28 cellular contexts compared by ENCODE assay signal in the genomic region with DNA sequence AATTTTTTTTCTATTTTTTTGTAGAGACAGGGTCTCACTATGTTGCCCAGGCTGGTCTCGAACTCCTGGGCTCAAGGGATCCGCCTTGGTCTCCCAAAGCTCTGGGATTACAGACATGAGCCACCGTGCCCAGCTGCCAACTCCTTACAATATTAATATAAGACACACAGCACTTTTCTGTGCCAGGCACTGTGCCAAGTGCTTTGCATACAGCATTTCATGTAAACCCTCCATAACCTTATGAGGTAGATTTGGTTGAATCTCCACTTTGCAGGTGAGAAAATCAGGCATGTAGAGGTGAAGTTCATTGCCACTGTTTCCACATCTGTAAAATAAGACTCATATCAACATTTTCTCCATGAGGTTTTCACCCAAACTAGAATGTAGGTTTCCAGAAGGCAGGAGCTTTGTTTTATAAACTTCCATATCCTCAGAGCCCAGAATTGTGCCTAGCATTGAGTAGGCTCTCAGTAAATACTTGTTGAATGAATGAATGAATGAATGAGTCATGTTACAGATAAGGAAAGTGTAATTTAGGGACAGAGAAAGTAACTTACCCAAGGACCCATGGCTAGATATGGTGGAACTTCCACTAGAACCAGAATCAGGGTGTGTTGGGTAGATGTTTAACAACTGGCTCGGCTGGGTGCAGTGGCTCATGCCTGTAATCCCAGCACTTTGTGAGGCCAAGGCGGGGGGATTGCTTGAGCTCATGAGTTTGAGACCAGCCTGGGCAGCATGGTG.
"Had no signal": no experiment of that assay in that cellular context is flagged by ENCODE, and none has a peak within 500 bp of the region (broad histone marks: within the 10 kb centered on the region; RNA-seq: fewer than 3 reads in every experiment).

No MANE protein-coding gene starts in this region.

- H3K36me3 ChIP-seq: adrenal gland, breast epithelium, MG63 had no signal

- DNase-seq: activated CD4-positive, alpha-beta T cell treated with anti-CD3 and anti-CD28 coated beads, Interleukin-2, amount 10 ng/mL, durations not matched to agents 24 days and 14 days; activated CD4-positive, alpha-beta T cell treated with anti-CD3 and anti-CD28 coated beads, Interleukin-2, amount 50 U/mL, for 4 hours; activated CD8-positive, alpha-beta T cell treated with anti-CD3 and anti-CD28 coated beads for 36 hours; activated gamma-delta T cell treated with Interleukin-2 at 50 U/mL for 16 hours; activated naive CD4-positive, alpha-beta T cell treated with anti-CD3 and anti-CD28 coated beads for 36 hours; activated T-cell treated with anti-CD3 and anti-CD28 coated beads, Interleukin-2, amount 50 U/mL, for 1 hour; activated T-cell treated with anti-CD3 and anti-CD28 coated beads, Interleukin-2, amount 50 U/mL, for 72 hours; body of pancreas; MG63; NCI-H1048; NCI-H1105 treated with DMSO at 0.1 percent for 48 hours; NCI-H1436; NCI-H1694 treated with DMSO at 0.1 percent for 48 hours; NCI-H2029; NCI-H510A; NCI-H69; NCI-H82; PC-9; SHP77 treated with DMSO at 0.1 percent for 48 hours; SK-N-SH had no signal

- H3K27me3 ChIP-seq: adrenal gland, body of pancreas, MG63 had no signal

- FAIRE-seq: astrocyte, RCC 7860, TTC549 had no signal

- H3K9me3 ChIP-seq: adrenal gland, body of pancreas, breast epithelium, SJSA1, SK-N-SH had no signal

- ATAC-seq: activated CD8-positive, alpha-beta T cell treated with anti-CD3 and anti-CD28 coated beads for 36 hours; activated naive CD4-positive, alpha-beta T cell treated with anti-CD3 and anti-CD28 coated beads, Interleukin-2, amount 50 U/mL, for 72 hours; activated T-cell treated with anti-CD3 and anti-CD28 coated beads, Interleukin-2, amount 50 U/mL, for 72 hours; activated T-helper 17 cell treated with anti-CD3 and anti-CD28 coated beads, Interleukin-2, amount 50 U/mL, for 72 hours; body of pancreas had no signal

- H3K4me2 ChIP-seq: PC-9, SK-N-SH had no signal

- H2AFZ ChIP-seq: PC-9 had no signal

- H3K27ac ChIP-seq: adrenal gland, body of pancreas, breast epithelium, PC-9, SJSA1 had no signal

- H3K9ac ChIP-seq: SK-N-SH had no signal

- H3K4me1 ChIP-seq: SJSA1 had no signal

- H3K4me3 ChIP-seq: adrenal gland, body of pancreas, breast epithelium, MG63, PC-9, SJSA1 had no signal
